Comparison of ENCODE assay signal across 1 cellular context in the genomic region with DNA sequence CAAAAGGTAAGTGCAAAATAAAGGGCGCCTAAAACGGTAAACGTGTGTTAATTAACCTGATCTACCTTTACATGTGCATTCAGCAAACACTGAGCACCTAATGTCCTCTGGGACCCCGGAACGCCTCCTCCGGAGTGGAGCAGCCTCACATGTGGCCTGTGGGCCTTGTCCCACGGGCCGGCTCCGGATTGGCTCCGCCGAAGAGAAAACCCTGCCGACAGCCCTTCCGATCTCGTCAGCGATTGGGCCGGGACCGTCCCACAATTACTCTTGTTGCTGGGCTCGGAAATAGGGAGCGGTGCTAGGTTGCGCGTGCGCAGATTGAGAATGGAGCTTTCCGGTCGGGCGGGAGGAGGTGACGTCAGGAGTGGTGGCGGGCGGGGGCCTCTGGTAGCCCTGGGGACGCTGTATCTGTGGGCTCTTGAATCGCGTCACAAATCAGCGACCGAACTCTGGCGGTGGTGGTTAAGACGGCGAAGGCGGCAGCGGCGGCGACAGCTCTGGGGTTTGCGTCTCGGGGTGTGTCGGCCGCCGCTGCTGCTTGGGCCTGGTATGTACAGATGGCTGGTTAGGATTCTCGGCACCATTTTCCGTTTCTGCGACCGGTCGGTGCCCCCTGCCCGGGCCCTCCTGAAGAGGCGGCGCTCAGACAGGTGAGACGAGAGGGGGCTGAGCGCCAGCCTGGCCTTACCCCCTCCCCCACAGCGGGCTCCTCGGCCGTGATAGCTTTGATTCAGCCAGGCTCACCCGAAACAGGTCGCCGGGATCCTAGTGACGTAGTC.
TF ChIP-seq lines count a peak whose summit lies in the region.

Gene SENP2, plus strand, starts transcription at position 434 of the 782 bp plus-strand sequence. Its CDS starts 119 bp downstream, at position 553.

TF ChIP-seq in K562, 482 proteins besides CTCF, POLR2A, EP300 and RAD21 (continued from another document and continues in another):
- TF ChIP-seq MYC (IDR thresholded peaks at IDR 0.05; ENCODE audit: low read depth, low read length) (peak; percentile 87), MYC (CRISPR knock-in tag; IDR thresholded peaks at IDR 0.05; ENCODE audit: borderline replicate concordance, low read depth) (no peak), ZFX (CRISPR knock-in tag; IDR thresholded peaks at IDR 0.05) (peak; percentile 94), ZNF583 (CRISPR knock-in tag; IDR thresholded peaks at IDR 0.05) (no peak), ZBTB34 (CRISPR knock-in tag; IDR thresholded peaks at IDR 0.05) (no peak), E2F5 (CRISPR knock-in tag; IDR thresholded peaks at IDR 0.05) (no peak), SAFB (IDR thresholded peaks at IDR 0.05; ENCODE audit: borderline replicate concordance, low read depth, low read length) (no peak), ZBTB8A (IDR thresholded peaks at IDR 0.05; ENCODE audit: partially characterized antibody) (no peak), TCFL5 (CRISPR knock-in tag; conservative IDR thresholded peaks at IDR 0.05) (no peak), STAT5B (CRISPR knock-in tag; IDR thresholded peaks at IDR 0.05) (no peak), RAD51 (IDR thresholded peaks at IDR 0.05; ENCODE audit: borderline replicate concordance, low read depth) (peak; percentile 22; the same call in 1 of the 2 replicates), BRF1 (IDR thresholded peaks at IDR 0.05; ENCODE audit: borderline replicate concordance, extremely low read depth, insufficient read length) (no peak), BHLHE40 (IDR thresholded peaks at IDR 0.05; ENCODE audit: low read length) (peak; percentile 67), TCF7 (IDR thresholded peaks at IDR 0.05; ENCODE audit: borderline replicate concordance) (no peak), SUPT5H (IDR thresholded peaks at IDR 0.05) (peak; percentile 89), TARDBP (IDR thresholded peaks at IDR 0.05) (no peak), MTA1 (IDR thresholded peaks at IDR 0.05; ENCODE audit: borderline replicate concordance) (peak; percentile 98), E2F4 (CRISPR knock-in tag; IDR thresholded peaks at IDR 0.05; ENCODE audit: low read depth) (no peak), CREBBP (IDR thresholded peaks at IDR 0.05; ENCODE audit: low read depth, low read length) (no peak), CREM (IDR thresholded peaks at IDR 0.05; ENCODE audit: low read depth) (peak; percentile 99), NEUROD1 (IDR thresholded peaks at IDR 0.05; ENCODE audit: borderline replicate concordance, low read depth, low read length, partially characterized antibody) (peak; percentile 53), HDAC1 (IDR thresholded peaks at IDR 0.05) (peak in 1 of 2 experiments; percentile 84; a peak in 2 of 4 replicates), REST (CRISPR knock-in tag; IDR thresholded peaks at IDR 0.05; ENCODE audit: low read depth) (peak; percentile 48; the same call in 1 of the 2 replicates), POLR2AphosphoS5 (IDR thresholded peaks at IDR 0.05; ENCODE audit: control insufficient read depth, insufficient read depth, low read depth, low read length) (0 out of 2 replicates have a peak, but pooled peaks have one; percentile 59), CHD2 (IDR thresholded peaks at IDR 0.05; ENCODE audit: low read depth, low read length) (0 out of 2 replicates have a peak, but pooled peaks have one; percentile 6), CSDE1 (IDR thresholded peaks at IDR 0.05) (peak in 1 of 2 experiments; percentile 48; a peak in 1 of 4 replicates), MAX (CRISPR knock-in tag; IDR thresholded peaks at IDR 0.05) (peak; percentile 93), ZZZ3 (IDR thresholded peaks at IDR 0.05) (no peak), MAZ (CRISPR knock-in tag; conservative IDR thresholded peaks at IDR 0.05 in 1 of 2, IDR thresholded peaks at IDR 0.05 in 1 of 2) (peak; percentile 92 to 98), ZKSCAN1 (IDR thresholded peaks at IDR 0.05; ENCODE audit: low read depth, low read length) (no peak), TAF7 (tag; IDR thresholded peaks at IDR 0.05) (peak; percentile 32; the same call in 1 of the 2 replicates)
- TF ChIP-seq, protein P1, sequence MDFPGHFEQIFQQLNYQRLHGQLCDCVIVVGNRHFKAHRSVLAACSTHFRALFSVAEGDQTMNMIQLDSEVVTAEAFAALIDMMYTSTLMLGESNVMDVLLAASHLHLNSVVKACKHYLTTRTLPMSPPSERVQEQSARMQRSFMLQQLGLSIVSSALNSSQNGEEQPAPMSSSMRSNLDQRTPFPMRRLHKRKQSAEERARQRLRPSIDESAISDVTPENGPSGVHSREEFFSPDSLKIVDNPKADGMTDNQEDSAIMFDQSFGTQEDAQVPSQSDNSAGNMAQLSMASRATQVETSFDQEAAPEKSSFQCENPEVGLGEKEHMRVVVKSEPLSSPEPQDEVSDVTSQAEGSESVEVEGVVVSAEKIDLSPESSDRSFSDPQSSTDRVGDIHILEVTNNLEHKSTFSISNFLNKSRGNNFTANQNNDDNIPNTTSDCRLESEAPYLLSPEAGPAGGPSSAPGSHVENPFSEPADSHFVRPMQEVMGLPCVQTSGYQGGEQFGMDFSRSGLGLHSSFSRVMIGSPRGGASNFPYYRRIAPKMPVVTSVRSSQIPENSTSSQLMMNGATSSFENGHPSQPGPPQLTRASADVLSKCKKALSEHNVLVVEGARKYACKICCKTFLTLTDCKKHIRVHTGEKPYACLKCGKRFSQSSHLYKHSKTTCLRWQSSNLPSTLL (IDR thresholded peaks at IDR 0.05), result no peak
- TF ChIP-seq, protein P2, sequence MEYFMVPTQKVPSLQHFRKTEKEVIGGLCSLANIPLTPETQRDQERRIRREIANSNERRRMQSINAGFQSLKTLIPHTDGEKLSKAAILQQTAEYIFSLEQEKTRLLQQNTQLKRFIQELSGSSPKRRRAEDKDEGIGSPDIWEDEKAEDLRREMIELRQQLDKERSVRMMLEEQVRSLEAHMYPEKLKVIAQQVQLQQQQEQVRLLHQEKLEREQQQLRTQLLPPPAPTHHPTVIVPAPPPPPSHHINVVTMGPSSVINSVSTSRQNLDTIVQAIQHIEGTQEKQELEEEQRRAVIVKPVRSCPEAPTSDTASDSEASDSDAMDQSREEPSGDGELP (CRISPR knock-in tag; IDR thresholded peaks at IDR 0.05; ENCODE audit: borderline replicate concordance), result peak; percentile 84
- TF ChIP-seq, protein P3, sequence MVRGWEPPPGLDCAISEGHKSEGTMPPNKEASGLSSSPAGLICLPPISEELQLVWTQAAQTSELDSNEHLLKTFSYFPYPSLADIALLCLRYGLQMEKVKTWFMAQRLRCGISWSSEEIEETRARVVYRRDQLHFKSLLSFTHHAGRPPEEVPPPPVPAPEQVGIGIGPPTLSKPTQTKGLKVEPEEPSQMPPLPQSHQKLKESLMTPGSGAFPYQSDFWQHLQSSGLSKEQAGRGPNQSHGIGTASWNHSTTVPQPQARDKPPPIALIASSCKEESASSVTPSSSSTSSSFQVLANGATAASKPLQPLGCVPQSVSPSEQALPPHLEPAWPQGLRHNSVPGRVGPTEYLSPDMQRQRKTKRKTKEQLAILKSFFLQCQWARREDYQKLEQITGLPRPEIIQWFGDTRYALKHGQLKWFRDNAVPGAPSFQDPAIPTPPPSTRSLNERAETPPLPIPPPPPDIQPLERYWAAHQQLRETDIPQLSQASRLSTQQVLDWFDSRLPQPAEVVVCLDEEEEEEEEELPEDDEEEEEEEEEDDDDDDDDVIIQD (CRISPR knock-in tag; IDR thresholded peaks at IDR 0.05), result no peak
- TF ChIP-seq, protein P4, sequence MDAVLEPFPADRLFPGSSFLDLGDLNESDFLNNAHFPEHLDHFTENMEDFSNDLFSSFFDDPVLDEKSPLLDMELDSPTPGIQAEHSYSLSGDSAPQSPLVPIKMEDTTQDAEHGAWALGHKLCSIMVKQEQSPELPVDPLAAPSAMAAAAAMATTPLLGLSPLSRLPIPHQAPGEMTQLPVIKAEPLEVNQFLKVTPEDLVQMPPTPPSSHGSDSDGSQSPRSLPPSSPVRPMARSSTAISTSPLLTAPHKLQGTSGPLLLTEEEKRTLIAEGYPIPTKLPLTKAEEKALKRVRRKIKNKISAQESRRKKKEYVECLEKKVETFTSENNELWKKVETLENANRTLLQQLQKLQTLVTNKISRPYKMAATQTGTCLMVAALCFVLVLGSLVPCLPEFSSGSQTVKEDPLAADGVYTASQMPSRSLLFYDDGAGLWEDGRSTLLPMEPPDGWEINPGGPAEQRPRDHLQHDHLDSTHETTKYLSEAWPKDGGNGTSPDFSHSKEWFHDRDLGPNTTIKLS (IDR thresholded peaks at IDR 0.05; ENCODE audit: borderline replicate concordance, low read depth), result no peak; the same call in 1 of the 2 replicates
- TF ChIP-seq, protein P5, sequence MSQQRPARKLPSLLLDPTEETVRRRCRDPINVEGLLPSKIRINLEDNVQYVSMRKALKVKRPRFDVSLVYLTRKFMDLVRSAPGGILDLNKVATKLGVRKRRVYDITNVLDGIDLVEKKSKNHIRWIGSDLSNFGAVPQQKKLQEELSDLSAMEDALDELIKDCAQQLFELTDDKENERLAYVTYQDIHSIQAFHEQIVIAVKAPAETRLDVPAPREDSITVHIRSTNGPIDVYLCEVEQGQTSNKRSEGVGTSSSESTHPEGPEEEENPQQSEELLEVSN (IDR thresholded peaks at IDR 0.05; ENCODE audit: borderline replicate concordance in 1 of 2, extremely low read depth in 1 of 2, insufficient read depth in 1 of 2, insufficient read length in 1 of 2, low read depth in 1 of 2, low read length in 1 of 2, poor library complexity in 1 of 2, severe bottlenecking in 1 of 2), result peak; percentile 77 to 78
- TF ChIP-seq, protein P6, sequence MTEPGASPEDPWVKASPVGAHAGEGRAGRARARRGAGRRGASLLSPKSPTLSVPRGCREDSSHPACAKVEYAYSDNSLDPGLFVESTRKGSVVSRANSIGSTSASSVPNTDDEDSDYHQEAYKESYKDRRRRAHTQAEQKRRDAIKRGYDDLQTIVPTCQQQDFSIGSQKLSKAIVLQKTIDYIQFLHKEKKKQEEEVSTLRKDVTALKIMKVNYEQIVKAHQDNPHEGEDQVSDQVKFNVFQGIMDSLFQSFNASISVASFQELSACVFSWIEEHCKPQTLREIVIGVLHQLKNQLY (CRISPR knock-in tag; conservative IDR thresholded peaks at IDR 0.05), result no peak
- TF ChIP-seq, protein P7, sequence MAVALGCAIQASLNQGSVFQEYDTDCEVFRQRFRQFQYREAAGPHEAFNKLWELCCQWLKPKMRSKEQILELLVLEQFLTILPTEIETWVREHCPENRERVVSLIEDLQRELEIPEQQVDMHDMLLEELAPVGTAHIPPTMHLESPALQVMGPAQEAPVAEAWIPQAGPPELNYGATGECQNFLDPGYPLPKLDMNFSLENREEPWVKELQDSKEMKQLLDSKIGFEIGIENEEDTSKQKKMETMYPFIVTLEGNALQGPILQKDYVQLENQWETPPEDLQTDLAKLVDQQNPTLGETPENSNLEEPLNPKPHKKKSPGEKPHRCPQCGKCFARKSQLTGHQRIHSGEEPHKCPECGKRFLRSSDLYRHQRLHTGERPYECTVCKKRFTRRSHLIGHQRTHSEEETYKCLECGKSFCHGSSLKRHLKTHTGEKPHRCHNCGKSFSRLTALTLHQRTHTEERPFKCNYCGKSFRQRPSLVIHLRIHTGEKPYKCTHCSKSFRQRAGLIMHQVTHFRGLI (CRISPR knock-in tag; IDR thresholded peaks at IDR 0.05), result no peak
